In the genomic region with DNA sequence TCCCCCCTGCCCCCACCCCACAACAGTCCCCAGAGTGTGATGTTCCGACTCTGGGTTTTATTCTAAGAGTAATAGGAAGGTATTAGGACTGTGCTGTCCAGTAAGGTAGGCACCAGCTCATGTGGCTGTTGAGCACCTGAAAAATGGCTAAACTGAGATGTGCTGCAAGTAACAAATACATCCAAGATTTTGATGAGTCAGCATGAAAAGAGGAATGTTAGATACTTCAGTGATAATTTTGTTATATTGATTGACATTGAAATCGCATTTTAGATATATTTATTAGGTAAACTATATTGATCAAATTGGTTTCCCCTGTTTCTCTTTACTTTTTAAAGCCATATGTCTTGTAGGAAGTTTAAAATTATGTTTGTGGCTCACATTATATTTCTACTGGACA, we compare ENCODE assay signal across 2 cellular contexts.
A peak's percentile ranks its signal among the peaks of the same experiment; 100 is the strongest.
TF ChIP-seq lines count a peak whose summit lies in the region.

No MANE protein-coding gene starts in this region.

TF ChIP-seq in HepG2, 621 proteins besides CTCF, POLR2A, EP300 and RAD21 (continued from another document):
- TF ChIP-seq CCDC6 (CRISPR knock-in tag; IDR thresholded peaks at IDR 0.05), result no peak
- TF ChIP-seq, protein P1, sequence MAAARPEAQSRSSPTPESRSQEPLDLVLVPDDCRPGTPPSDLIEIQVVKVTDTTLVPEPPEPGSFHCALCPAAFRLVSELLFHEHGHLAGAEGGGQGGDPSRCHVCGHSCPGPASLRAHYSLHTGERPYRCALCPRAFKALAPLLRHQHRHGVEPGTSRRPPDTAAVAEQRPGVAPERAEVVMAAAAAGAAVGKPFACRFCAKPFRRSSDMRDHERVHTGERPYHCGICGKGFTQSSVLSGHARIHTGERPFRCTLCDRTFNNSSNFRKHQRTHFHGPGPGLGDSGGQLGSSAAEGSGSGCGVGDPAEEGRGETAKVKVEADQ (CRISPR knock-in tag; IDR thresholded peaks at IDR 0.05; ENCODE audit: borderline replicate concordance), result no peak
- peak; percentile 100 for TF ChIP-seq MAFF (IDR thresholded peaks at IDR 0.05; ENCODE audit: low read depth, low read length)
- TF ChIP-seq ARNTL (CRISPR knock-in tag; IDR thresholded peaks at IDR 0.05), result no peak
- TF ChIP-seq, protein P2, sequence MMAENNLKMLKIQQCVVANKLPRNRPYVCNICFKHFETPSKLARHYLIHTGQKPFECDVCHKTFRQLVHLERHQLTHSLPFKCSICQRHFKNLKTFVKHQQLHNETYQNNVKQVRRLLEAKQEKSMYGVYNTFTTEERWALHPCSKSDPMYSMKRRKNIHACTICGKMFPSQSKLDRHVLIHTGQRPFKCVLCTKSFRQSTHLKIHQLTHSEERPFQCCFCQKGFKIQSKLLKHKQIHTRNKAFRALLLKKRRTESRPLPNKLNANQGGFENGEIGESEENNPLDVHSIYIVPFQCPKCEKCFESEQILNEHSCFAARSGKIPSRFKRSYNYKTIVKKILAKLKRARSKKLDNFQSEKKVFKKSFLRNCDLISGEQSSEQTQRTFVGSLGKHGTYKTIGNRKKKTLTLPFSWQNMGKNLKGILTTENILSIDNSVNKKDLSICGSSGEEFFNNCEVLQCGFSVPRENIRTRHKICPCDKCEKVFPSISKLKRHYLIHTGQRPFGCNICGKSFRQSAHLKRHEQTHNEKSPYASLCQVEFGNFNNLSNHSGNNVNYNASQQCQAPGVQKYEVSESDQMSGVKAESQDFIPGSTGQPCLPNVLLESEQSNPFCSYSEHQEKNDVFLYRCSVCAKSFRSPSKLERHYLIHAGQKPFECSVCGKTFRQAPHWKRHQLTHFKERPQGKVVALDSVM (CRISPR knock-in tag; IDR thresholded peaks at IDR 0.05), result no peak
- no peak for TF ChIP-seq AGO1 (IDR thresholded peaks at IDR 0.05; ENCODE audit: low read depth, low read length, poor library complexity, severe bottlenecking)
- TF ChIP-seq, protein P3, sequence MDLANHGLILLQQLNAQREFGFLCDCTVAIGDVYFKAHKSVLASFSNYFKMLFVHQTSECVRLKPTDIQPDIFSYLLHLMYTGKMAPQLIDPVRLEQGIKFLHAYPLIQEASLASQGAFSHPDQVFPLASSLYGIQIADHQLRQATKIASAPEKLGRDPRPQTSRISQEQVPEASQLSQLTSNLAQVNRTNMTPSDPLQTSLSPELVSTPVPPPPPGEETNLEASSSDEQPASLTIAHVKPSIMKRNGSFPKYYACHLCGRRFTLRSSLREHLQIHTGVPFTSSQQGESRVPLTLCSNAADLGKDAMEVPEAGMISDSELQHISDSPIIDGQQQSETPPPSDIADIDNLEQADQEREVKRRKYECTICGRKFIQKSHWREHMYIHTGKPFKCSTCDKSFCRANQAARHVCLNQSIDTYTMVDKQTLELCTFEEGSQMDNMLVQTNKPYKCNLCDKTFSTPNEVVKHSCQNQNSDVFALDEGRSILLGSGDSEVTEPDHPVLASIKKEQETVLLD (CRISPR knock-in tag; IDR thresholded peaks at IDR 0.05; ENCODE audit: low read depth), result no peak
- TF ChIP-seq, protein P4, sequence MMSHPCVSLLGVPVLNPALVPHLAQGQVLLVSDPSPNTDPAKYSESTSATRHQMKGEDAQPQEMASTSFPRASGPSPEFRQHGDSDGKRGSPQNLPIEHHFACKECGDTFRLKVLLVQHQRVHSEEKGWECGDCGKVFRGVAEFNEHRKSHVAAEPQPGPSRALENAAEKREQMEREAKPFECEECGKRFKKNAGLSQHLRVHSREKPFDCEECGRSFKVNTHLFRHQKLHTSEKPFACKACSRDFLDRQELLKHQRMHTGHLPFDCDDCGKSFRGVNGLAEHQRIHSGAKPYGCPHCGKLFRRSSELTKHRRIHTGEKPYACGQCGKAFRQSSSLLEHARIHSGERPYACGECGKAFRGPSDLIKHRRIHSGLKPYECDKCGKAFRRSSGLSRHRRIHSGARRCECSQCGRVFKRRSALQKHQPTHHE (CRISPR knock-in tag; IDR thresholded peaks at IDR 0.05; ENCODE audit: borderline replicate concordance), result no peak
- TF ChIP-seq RFX5 (IDR thresholded peaks at IDR 0.05; ENCODE audit: low read depth, low read length), result peak; percentile 14; the same call in 1 of the 2 replicates
- TF ChIP-seq, protein P5, sequence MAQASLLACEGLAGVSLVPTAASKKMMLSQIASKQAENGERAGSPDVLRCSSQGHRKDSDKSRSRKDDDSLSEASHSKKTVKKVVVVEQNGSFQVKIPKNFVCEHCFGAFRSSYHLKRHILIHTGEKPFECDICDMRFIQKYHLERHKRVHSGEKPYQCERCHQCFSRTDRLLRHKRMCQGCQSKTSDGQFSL (CRISPR knock-in tag; IDR thresholded peaks at IDR 0.05), result no peak
- TF ChIP-seq, protein P6, sequence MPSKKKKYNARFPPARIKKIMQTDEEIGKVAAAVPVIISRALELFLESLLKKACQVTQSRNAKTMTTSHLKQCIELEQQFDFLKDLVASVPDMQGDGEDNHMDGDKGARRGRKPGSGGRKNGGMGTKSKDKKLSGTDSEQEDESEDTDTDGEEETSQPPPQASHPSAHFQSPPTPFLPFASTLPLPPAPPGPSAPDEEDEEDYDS (CRISPR knock-in tag; IDR thresholded peaks at IDR 0.05), result no peak
- no peak for TF ChIP-seq NCOR1 (IDR thresholded peaks at IDR 0.05; ENCODE audit: borderline replicate concordance, low read length)

TF ChIP-seq in K562, 482 proteins besides CTCF, POLR2A, EP300 and RAD21 (continued from another document and continues in another):
- TF ChIP-seq, protein P7, sequence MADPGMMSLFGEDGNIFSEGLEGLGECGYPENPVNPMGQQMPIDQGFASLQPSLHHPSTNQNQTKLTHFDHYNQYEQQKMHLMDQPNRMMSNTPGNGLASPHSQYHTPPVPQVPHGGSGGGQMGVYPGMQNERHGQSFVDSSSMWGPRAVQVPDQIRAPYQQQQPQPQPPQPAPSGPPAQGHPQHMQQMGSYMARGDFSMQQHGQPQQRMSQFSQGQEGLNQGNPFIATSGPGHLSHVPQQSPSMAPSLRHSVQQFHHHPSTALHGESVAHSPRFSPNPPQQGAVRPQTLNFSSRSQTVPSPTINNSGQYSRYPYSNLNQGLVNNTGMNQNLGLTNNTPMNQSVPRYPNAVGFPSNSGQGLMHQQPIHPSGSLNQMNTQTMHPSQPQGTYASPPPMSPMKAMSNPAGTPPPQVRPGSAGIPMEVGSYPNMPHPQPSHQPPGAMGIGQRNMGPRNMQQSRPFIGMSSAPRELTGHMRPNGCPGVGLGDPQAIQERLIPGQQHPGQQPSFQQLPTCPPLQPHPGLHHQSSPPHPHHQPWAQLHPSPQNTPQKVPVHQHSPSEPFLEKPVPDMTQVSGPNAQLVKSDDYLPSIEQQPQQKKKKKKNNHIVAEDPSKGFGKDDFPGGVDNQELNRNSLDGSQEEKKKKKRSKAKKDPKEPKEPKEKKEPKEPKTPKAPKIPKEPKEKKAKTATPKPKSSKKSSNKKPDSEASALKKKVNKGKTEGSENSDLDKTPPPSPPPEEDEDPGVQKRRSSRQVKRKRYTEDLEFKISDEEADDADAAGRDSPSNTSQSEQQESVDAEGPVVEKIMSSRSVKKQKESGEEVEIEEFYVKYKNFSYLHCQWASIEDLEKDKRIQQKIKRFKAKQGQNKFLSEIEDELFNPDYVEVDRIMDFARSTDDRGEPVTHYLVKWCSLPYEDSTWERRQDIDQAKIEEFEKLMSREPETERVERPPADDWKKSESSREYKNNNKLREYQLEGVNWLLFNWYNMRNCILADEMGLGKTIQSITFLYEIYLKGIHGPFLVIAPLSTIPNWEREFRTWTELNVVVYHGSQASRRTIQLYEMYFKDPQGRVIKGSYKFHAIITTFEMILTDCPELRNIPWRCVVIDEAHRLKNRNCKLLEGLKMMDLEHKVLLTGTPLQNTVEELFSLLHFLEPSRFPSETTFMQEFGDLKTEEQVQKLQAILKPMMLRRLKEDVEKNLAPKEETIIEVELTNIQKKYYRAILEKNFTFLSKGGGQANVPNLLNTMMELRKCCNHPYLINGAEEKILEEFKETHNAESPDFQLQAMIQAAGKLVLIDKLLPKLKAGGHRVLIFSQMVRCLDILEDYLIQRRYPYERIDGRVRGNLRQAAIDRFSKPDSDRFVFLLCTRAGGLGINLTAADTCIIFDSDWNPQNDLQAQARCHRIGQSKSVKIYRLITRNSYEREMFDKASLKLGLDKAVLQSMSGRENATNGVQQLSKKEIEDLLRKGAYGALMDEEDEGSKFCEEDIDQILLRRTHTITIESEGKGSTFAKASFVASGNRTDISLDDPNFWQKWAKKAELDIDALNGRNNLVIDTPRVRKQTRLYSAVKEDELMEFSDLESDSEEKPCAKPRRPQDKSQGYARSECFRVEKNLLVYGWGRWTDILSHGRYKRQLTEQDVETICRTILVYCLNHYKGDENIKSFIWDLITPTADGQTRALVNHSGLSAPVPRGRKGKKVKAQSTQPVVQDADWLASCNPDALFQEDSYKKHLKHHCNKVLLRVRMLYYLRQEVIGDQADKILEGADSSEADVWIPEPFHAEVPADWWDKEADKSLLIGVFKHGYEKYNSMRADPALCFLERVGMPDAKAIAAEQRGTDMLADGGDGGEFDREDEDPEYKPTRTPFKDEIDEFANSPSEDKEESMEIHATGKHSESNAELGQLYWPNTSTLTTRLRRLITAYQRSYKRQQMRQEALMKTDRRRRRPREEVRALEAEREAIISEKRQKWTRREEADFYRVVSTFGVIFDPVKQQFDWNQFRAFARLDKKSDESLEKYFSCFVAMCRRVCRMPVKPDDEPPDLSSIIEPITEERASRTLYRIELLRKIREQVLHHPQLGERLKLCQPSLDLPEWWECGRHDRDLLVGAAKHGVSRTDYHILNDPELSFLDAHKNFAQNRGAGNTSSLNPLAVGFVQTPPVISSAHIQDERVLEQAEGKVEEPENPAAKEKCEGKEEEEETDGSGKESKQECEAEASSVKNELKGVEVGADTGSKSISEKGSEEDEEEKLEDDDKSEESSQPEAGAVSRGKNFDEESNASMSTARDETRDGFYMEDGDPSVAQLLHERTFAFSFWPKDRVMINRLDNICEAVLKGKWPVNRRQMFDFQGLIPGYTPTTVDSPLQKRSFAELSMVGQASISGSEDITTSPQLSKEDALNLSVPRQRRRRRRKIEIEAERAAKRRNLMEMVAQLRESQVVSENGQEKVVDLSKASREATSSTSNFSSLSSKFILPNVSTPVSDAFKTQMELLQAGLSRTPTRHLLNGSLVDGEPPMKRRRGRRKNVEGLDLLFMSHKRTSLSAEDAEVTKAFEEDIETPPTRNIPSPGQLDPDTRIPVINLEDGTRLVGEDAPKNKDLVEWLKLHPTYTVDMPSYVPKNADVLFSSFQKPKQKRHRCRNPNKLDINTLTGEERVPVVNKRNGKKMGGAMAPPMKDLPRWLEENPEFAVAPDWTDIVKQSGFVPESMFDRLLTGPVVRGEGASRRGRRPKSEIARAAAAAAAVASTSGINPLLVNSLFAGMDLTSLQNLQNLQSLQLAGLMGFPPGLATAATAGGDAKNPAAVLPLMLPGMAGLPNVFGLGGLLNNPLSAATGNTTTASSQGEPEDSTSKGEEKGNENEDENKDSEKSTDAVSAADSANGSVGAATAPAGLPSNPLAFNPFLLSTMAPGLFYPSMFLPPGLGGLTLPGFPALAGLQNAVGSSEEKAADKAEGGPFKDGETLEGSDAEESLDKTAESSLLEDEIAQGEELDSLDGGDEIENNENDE (IDR thresholded peaks at IDR 0.05; ENCODE audit: low read depth, low read length), result no peak
- TF ChIP-seq EP400 (IDR thresholded peaks at IDR 0.05) (no peak), MECOM (CRISPR knock-in tag; IDR thresholded peaks at IDR 0.05) (no peak), CC2D1A (IDR thresholded peaks at IDR 0.05) (no peak), ZNF589 (CRISPR knock-in tag; IDR thresholded peaks at IDR 0.05; ENCODE audit: low read depth) (no peak), TRIM28 (IDR thresholded peaks at IDR 0.05) (no peak)
- TF ChIP-seq, protein P8, sequence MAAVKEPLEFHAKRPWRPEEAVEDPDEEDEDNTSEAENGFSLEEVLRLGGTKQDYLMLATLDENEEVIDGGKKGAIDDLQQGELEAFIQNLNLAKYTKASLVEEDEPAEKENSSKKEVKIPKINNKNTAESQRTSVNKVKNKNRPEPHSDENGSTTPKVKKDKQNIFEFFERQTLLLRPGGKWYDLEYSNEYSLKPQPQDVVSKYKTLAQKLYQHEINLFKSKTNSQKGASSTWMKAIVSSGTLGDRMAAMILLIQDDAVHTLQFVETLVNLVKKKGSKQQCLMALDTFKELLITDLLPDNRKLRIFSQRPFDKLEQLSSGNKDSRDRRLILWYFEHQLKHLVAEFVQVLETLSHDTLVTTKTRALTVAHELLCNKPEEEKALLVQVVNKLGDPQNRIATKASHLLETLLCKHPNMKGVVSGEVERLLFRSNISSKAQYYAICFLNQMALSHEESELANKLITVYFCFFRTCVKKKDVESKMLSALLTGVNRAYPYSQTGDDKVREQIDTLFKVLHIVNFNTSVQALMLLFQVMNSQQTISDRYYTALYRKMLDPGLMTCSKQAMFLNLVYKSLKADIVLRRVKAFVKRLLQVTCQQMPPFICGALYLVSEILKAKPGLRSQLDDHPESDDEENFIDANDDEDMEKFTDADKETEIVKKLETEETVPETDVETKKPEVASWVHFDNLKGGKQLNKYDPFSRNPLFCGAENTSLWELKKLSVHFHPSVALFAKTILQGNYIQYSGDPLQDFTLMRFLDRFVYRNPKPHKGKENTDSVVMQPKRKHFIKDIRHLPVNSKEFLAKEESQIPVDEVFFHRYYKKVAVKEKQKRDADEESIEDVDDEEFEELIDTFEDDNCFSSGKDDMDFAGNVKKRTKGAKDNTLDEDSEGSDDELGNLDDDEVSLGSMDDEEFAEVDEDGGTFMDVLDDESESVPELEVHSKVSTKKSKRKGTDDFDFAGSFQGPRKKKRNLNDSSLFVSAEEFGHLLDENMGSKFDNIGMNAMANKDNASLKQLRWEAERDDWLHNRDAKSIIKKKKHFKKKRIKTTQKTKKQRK (IDR thresholded peaks at IDR 0.05; ENCODE audit: borderline replicate concordance, low read depth, low read length), result no peak
- TF ChIP-seq, protein P9, sequence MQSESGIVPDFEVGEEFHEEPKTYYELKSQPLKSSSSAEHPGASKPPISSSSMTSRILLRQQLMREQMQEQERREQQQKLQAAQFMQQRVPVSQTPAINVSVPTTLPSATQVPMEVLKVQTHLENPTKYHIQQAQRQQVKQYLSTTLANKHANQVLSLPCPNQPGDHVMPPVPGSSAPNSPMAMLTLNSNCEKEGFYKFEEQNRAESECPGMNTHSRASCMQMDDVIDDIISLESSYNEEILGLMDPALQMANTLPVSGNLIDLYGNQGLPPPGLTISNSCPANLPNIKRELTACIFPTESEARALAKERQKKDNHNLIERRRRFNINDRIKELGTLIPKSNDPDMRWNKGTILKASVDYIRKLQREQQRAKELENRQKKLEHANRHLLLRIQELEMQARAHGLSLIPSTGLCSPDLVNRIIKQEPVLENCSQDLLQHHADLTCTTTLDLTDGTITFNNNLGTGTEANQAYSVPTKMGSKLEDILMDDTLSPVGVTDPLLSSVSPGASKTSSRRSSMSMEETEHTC (IDR thresholded peaks at IDR 0.05), result no peak
- TF ChIP-seq, protein P10, sequence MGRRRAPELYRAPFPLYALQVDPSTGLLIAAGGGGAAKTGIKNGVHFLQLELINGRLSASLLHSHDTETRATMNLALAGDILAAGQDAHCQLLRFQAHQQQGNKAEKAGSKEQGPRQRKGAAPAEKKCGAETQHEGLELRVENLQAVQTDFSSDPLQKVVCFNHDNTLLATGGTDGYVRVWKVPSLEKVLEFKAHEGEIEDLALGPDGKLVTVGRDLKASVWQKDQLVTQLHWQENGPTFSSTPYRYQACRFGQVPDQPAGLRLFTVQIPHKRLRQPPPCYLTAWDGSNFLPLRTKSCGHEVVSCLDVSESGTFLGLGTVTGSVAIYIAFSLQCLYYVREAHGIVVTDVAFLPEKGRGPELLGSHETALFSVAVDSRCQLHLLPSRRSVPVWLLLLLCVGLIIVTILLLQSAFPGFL (CRISPR knock-in tag; IDR thresholded peaks at IDR 0.05), result no peak
